ENCODE assay signal across 8 cellular contexts in genomic region chr14:61444215-61444768, GRCh38.
DNase-seq lines count a peak whose midpoint lies in the region; ATAC-seq lines count a peak whose summit lies in the region.

No MANE protein-coding gene starts in this region.

- H3K9me3 Mint-ChIP-seq in immature natural killer cell, result no peaks in the 10 kb centered on the region

- DNase-seq in activated CD4-positive, CD25-positive, alpha-beta regulatory T cell treated with anti-CD3 and anti-CD28 coated beads, Interleukin-2, amount 50 U/mL, for 16 hours (ENCODE audit: low read depth, low spot score), result peak; percentile 29
- DNase-seq in immature natural killer cell, result peak; percentile 77 to 80 (median 78)
- no peak for DNase-seq in hypothalamus (lab: John Stamatoyannopoulos, UW)
- DNase-seq in hepatic stellate cell (ENCODE audit: low spot score), result no peak
- no peak for DNase-seq in T1000 (lab: John Stamatoyannopoulos, UW)
- DNase-seq in NCI-H82 (lab: John Stamatoyannopoulos, UW), result no peak

- peaks cover 96 to 99% of the 10 kb centered on the region in 2 donors for H3K4me1 Mint-ChIP-seq in immature natural killer cell

- peaks cover 8 to 33% (median 25%) of the 10 kb centered on the region in 3 donors for H3K27me3 Mint-ChIP-seq in immature natural killer cell (ENCODE audit: low read depth in 3 of 3)

- peak overlapping the region; percentile 90 to 99 (median 98) for H3K27ac Mint-ChIP-seq in immature natural killer cell

- peaks cover 0 to 29% (median 27%) of the 10 kb centered on the region in 3 donors for H3K36me3 Mint-ChIP-seq in immature natural killer cell

- H3K4me3 Mint-ChIP-seq in immature natural killer cell, result peak overlapping the region; percentile 78 to 91 (median 85)

- ATAC-seq in GM19025 (IDR thresholded peaks at IDR 0.05; ENCODE audit: low read depth, unreplicated experiment), result peak; percentile 86
- ATAC-seq in HG03066 (IDR thresholded peaks at IDR 0.05; ENCODE audit: low read depth, unreplicated experiment), result peak; percentile 83

Comparison
In these comparisons a context has a peak if more than half of its experiments do, and no peak if none do; other contexts are left out.
1. DNase-seq: peak in activated CD4-positive, CD25-positive, alpha-beta regulatory T cell treated with anti-CD3 and anti-CD28 coated beads, Interleukin-2, amount 50 U/mL, for 16 hours (single experiment) and immature natural killer cell (3 of 3); none in hypothalamus (0 of 51), hepatic stellate cell (single experiment), T1000 (single experiment) and NCI-H82 (single experiment).